ENCODE assay signal across 17 cellular contexts in genomic region chr2:42918041-42918440, GRCh38.
DNase-seq lines count a peak whose midpoint lies in the region; ATAC-seq, FAIRE-seq and TF ChIP-seq lines count a peak whose summit lies in the region.
"Had no signal": no experiment of that assay in that cellular context is flagged by ENCODE, and none has a peak within 500 bp of the region (broad histone marks: within the 10 kb centered on the region; RNA-seq: fewer than 3 reads in every experiment).

No MANE protein-coding gene starts in this region.

- no peak overlapping the region for H3K9ac ChIP-seq in astrocyte (ENCODE audit: low read length)

- H3K9me2 ChIP-seq in hepatocyte (replicated peaks; ENCODE audit: insufficient read depth) = no peaks in the 10 kb centered on the region

- TF ChIP-seq CTCF in HFF-Myc (IDR thresholded peaks at IDR 0.05; ENCODE audit: low read depth, low read length, missing control alignments) (no peak), astrocyte (IDR thresholded peaks at IDR 0.05; ENCODE audit: insufficient read depth, low read depth, low read length) (no peak), hepatocyte (IDR thresholded peaks at IDR 0.05; ENCODE audit: poor library complexity) (no peak), chondrocyte (IDR thresholded peaks at IDR 0.05) (no peak)

- no peaks in the 10 kb centered on the region for H3K79me2 ChIP-seq in astrocyte (ENCODE audit: insufficient read depth, low read length)
- H3K79me2 ChIP-seq in hepatocyte = no peaks in the 10 kb centered on the region

- H3K27ac Mint-ChIP-seq in astrocyte (ENCODE audit: unreplicated experiment) (no peak overlapping the region), chondrocyte (ENCODE audit: unreplicated experiment) (no peak overlapping the region)
- H3K27ac Mint-ChIP-seq: activated naive CD8-positive, alpha-beta T cell treated with anti-CD3 and anti-CD28 coated beads, Interleukin-2, amount 10 ng/mL, durations not matched to agents 7 days and 5 days; activated T-helper 1 cell treated with anti-CD3 and anti-CD28 coated beads, Interleukin-12 subunit alpha, Interleukin-12 subunit beta, Interleukin-2, Interleukin-4 antibody, amounts not matched to agents 30 ng/mL and 10 ng/mL and 1 ng/mL, durations not matched to agents 14 hours and 24 hours and 36 hours; CD4-positive, alpha-beta T cell had no signal

- H3K27me3 Mint-ChIP-seq in astrocyte (ENCODE audit: low read depth, unreplicated experiment) = peaks cover 13% of the 10 kb centered on the region
- H3K27me3 Mint-ChIP-seq in chondrocyte (ENCODE audit: low read depth) = no peaks in the 10 kb centered on the region
- H3K27me3 Mint-ChIP-seq: CD4-positive, alpha-beta T cell had no signal

- H3K4me2 ChIP-seq in astrocyte (ENCODE audit: low read length) (peak overlapping the region; percentile 74), hepatocyte (no peak overlapping the region)

- peaks cover 14% of the 10 kb centered on the region for H3K4me1 Mint-ChIP-seq in astrocyte (ENCODE audit: low read depth, unreplicated experiment)
- H3K4me1 Mint-ChIP-seq in chondrocyte (ENCODE audit: low read depth) = peaks cover 20% of the 10 kb centered on the region

- H3K9me3 ChIP-seq in astrocyte (ENCODE audit: insufficient read depth, low read depth, low read length) (no peaks in the 10 kb centered on the region), hepatocyte (ENCODE audit: low read depth) (no peaks in the 10 kb centered on the region)
- H3K9me3 ChIP-seq: body of pancreas had no signal

- H3K4me1 ChIP-seq in astrocyte (ENCODE audit: insufficient read depth, low read length) (peaks cover 18% of the 10 kb centered on the region), hepatocyte (ENCODE audit: insufficient read depth) (peaks cover 41% of the 10 kb centered on the region)

- H3K27me3 ChIP-seq in astrocyte (ENCODE audit: insufficient read depth, low read length) = no peaks in the 10 kb centered on the region
- no peaks in the 10 kb centered on the region for H3K27me3 ChIP-seq in hepatocyte
- H3K27me3 ChIP-seq: body of pancreas had no signal

- H3K4me3 Mint-ChIP-seq in astrocyte (ENCODE audit: unreplicated experiment) (no peak overlapping the region), chondrocyte (ENCODE audit: unreplicated experiment) (no peak overlapping the region)
- H3K4me3 Mint-ChIP-seq: activated naive CD8-positive, alpha-beta T cell treated with anti-CD3 and anti-CD28 coated beads, Interleukin-2, amount 10 ng/mL, durations not matched to agents 7 days and 5 days; activated T-helper 1 cell treated with anti-CD3 and anti-CD28 coated beads, Interleukin-12 subunit alpha, Interleukin-12 subunit beta, Interleukin-2, Interleukin-4 antibody, amounts not matched to agents 30 ng/mL and 10 ng/mL and 1 ng/mL, durations not matched to agents 14 hours and 24 hours and 36 hours; CD4-positive, alpha-beta T cell had no signal

- H3K27ac ChIP-seq in astrocyte (ENCODE audit: low read depth, low read length) (no peak overlapping the region), hepatocyte (peak overlapping the region; percentile 84), skin epidermis (peak overlapping the region in 18 of 21 experiments; percentile 2 to 80 (median 54))
- H3K27ac ChIP-seq: RWPE1 had no signal

- no peaks in the 10 kb centered on the region for H3K36me3 ChIP-seq in astrocyte (ENCODE audit: insufficient read depth, low read length)
- H3K36me3 ChIP-seq in hepatocyte (replicated peaks; ENCODE audit: insufficient read depth, low read depth) = no peaks in the 10 kb centered on the region

- H3K36me3 Mint-ChIP-seq in astrocyte (ENCODE audit: low read depth, unreplicated experiment) (peaks cover 4% of the 10 kb centered on the region), chondrocyte (ENCODE audit: low read depth) (no peaks in the 10 kb centered on the region)
- H3K36me3 Mint-ChIP-seq: activated naive CD8-positive, alpha-beta T cell treated with anti-CD3 and anti-CD28 coated beads, Interleukin-2, amount 10 ng/mL, durations not matched to agents 7 days and 5 days had no signal

- ATAC-seq in GM18873 (IDR thresholded peaks at IDR 0.05; ENCODE audit: low FRiP score, unreplicated experiment) = no peak

- DNase-seq in HFF-Myc (ENCODE audit: extremely low read depth, low read depth) = no peak
- DNase-seq in astrocyte (ENCODE audit: low read depth) = no peak
- DNase-seq in hepatocyte (ENCODE audit: low spot score) = no peak
- no peak for DNase-seq in chondrocyte (ENCODE audit: low spot score)
- DNase-seq in NCI-H345 (lab: John Stamatoyannopoulos, UW) = no peak
- DNase-seq: activated naive CD8-positive, alpha-beta T cell treated with anti-CD3 and anti-CD28 coated beads, Interleukin-2, amount 10 ng/mL, durations not matched to agents 7 days and 5 days; CD4-positive, alpha-beta T cell; NCI-H1436; NCI-H526; stimulated activated CD8-positive, alpha-beta memory T cell treated with anti-CD3 and anti-CD28 coated beads, Interleukin-4, amount 100 ng/mL, for 48 hours had no signal

- H4K20me1 ChIP-seq in astrocyte (ENCODE audit: insufficient read depth, low read length) (no peaks in the 10 kb centered on the region), hepatocyte (ENCODE audit: insufficient read depth, poor library complexity, severe bottlenecking) (no peaks in the 10 kb centered on the region)

- H3K9me3 Mint-ChIP-seq in astrocyte (ENCODE audit: unreplicated experiment) = peaks cover 6% of the 10 kb centered on the region
- H3K9me3 Mint-ChIP-seq in chondrocyte (ENCODE audit: low read depth) = no peaks in the 10 kb centered on the region
- H3K9me3 Mint-ChIP-seq: activated naive CD8-positive, alpha-beta T cell treated with anti-CD3 and anti-CD28 coated beads, Interleukin-2, amount 10 ng/mL, durations not matched to agents 7 days and 5 days; activated T-helper 1 cell treated with anti-CD3 and anti-CD28 coated beads, Interleukin-12 subunit alpha, Interleukin-12 subunit beta, Interleukin-2, Interleukin-4 antibody, amounts not matched to agents 30 ng/mL and 10 ng/mL and 1 ng/mL, durations not matched to agents 14 hours and 24 hours and 36 hours; CD4-positive, alpha-beta T cell had no signal

- 96% methylated on average over 13 of the region's 13 CpGs for WGBS in hepatocyte (ENCODE audit: low lambda C conversion rate, missing lambda C conversion rate)

- no peak for FAIRE-seq in astrocyte (lab: Jason Lieb, UNC)
- FAIRE-seq: colon, G401.6 had no signal

- peak overlapping the region; percentile 16; the same call in 1 of the 2 replicates for H3K4me3 ChIP-seq in HFF-Myc (replicated peaks; ENCODE audit: low read depth, low read length)
- H3K4me3 ChIP-seq in astrocyte (ENCODE audit: insufficient read depth, low read depth, low read length) = no peak overlapping the region
- H3K4me3 ChIP-seq in hepatocyte = no peak overlapping the region
- H3K4me3 ChIP-seq in skin epidermis = no peak overlapping the region
- H3K4me3 ChIP-seq: body of pancreas had no signal

- H2AFZ ChIP-seq in astrocyte (ENCODE audit: low read depth, low read length) (no peak overlapping the region), hepatocyte (no peak overlapping the region)
